In genomic region chr4:6987566-6987920, GRCh38 we compare ENCODE assay signal across 8 cellular contexts. TPM values are rescaled to one million over a fixed set of nuclear protein-coding genes. Genes with fewer than 3 reads are reported as not detected.
A peak's percentile ranks its signal among the peaks of the same experiment; 100 is the strongest.
DNase-seq lines count a peak whose midpoint lies in the region; ATAC-seq and TF ChIP-seq lines count a peak whose summit lies in the region.

No MANE protein-coding gene starts in this region.

- no peaks in the 10 kb centered on the region for H3K9me3 Mint-ChIP-seq in nephron progenitor cell

- peak overlapping the region; percentile 6; the same call in 1 of the 2 replicates for H2AFZ ChIP-seq in OCI-LY7 (ENCODE audit: low read length)

- peaks cover 12% of the 10 kb centered on the region; the same call in 1 of the 2 replicates for H3K79me2 ChIP-seq in OCI-LY7 (ENCODE audit: insufficient read depth, low read depth, low read length)

- H3K27ac Mint-ChIP-seq in nephron progenitor cell = peak overlapping the region; percentile 94

- BruUV-seq in OCI-LY7 (replicated peaks; lab: Mats Ljungman, UMichigan) = TSS peak; percentile 39

- ATAC-seq in GM19467 (IDR thresholded peaks at IDR 0.05; ENCODE audit: unreplicated experiment) = peak; percentile 14

- CTCF ChIA-PET in OCI-LY7 (lab: Charles Lee; ENCODE audit: unreplicated experiment) = no interaction called here

- no peaks in the 10 kb centered on the region for H3K27me3 ChIP-seq in endocrine pancreas (ENCODE audit: control insufficient read depth, insufficient read depth, low read length)

- peak overlapping the region; percentile 97 for H3K4me3 Mint-ChIP-seq in nephron progenitor cell

- H3K4me3 ChIP-seq in OCI-LY7 (ENCODE audit: low read depth, low read length, poor library complexity, severe bottlenecking) = peak overlapping the region; percentile 78
- H3K4me3 ChIP-seq in endocrine pancreas (ENCODE audit: control insufficient read depth, insufficient read depth, low read length) = peak overlapping the region; percentile 60

- H3K27me3 Mint-ChIP-seq in nephron progenitor cell (ENCODE audit: low read depth, poor library complexity) = no peaks in the 10 kb centered on the region

- H4K20me1 ChIP-seq in OCI-LY7 (ENCODE audit: insufficient read depth, low read length) = no peaks in the 10 kb centered on the region

- no peaks in the 10 kb centered on the region for H3K36me3 Mint-ChIP-seq in nephron progenitor cell (ENCODE audit: low read depth)

- no peaks in the 10 kb centered on the region for H3K9me3 ChIP-seq in OCI-LY7 (ENCODE audit: low read length)
- no peaks in the 10 kb centered on the region for H3K9me3 ChIP-seq in endocrine pancreas (ENCODE audit: control insufficient read depth, low read length)

- H3K9me2 ChIP-seq in OCI-LY7 (ENCODE audit: insufficient read depth, low read length) = no peaks in the 10 kb centered on the region

- H3K4me1 ChIP-seq in OCI-LY7 (ENCODE audit: insufficient read depth, low read length, poor library complexity, severe bottlenecking) (peaks cover 38% of the 10 kb centered on the region), endocrine pancreas (ENCODE audit: control insufficient read depth, insufficient read depth, low read length) (peaks cover 3% of the 10 kb centered on the region)

- POLR2A ChIA-PET in OCI-LY7 (lab: Charles Lee) = interaction anchor here (0.9 to 1.5 kb wide), 4 partner anchors 17 to 80 kb away, joined by 4 to 6 read pairs (median 4); no protein-coding TSS in a partner anchor

- H3K4me2 ChIP-seq in OCI-LY7 (ENCODE audit: low read length) = peak overlapping the region; percentile 96

- DNase-seq in AG20443 (ENCODE audit: low spot score) = peak; percentile 40
- peak; percentile 26 for DNase-seq in OCI-LY7 (ENCODE audit: low spot score)
- DNase-seq in nephron progenitor cell = no peak
- no peak for DNase-seq in NCI-H524 treated with DMSO at 0.1 percent for 48 hours (lab: John Stamatoyannopoulos, UW)
- no peak for DNase-seq in NCI-H226
- DNase-seq in head of caudate nucleus = no peak

- H3K36me3 ChIP-seq in OCI-LY7 (ENCODE audit: insufficient read depth, low read length) = peaks cover 15% of the 10 kb centered on the region; the same call in 1 of the 2 replicates
- H3K36me3 ChIP-seq in endocrine pancreas (ENCODE audit: control insufficient read depth, insufficient read depth, low read length) = no peaks in the 10 kb centered on the region

- peak overlapping the region; percentile 42 for H3K9ac ChIP-seq in endocrine pancreas (ENCODE audit: control insufficient read depth, insufficient read depth, low read length)

- intact Hi-C loops in OCI-LY7 (cut with micrococcal nuclease; ENCODE audit: unreplicated experiment) (loop anchor here (1.0 to 10.0 kb wide), 6 partner anchors 55 to 343 kb away; partner anchors contain the start of genes GRPEL1, KIAA0232, MRFAP1 and TADA2B), head of caudate nucleus (cut with DNase I) (loop anchor here (2.0 to 10.0 kb wide), 4 partner anchors 55 to 273 kb away; partner anchors contain the start of genes BLOC1S4, KIAA0232, TADA2B and TBC1D14)

- peak overlapping the region; percentile 33 for H3K27ac ChIP-seq in OCI-LY7 (ENCODE audit: low read depth, low read length, poor library complexity, severe bottlenecking)

- TF ChIP-seq CTCF in OCI-LY7 (conservative IDR thresholded peaks at IDR 0.05; ENCODE audit: low read length) (no peak), nephron progenitor cell (IDR thresholded peaks at IDR 0.05) (no peak)

- H3K4me1 Mint-ChIP-seq in nephron progenitor cell = peaks cover 63% of the 10 kb centered on the region

RNA-seq across cellular contexts. Expression of gene TADA2B, which starts 55.6 kb away (rescaled TPM):
- total RNA-seq in OCI-LY7 (2014; rRNA removed; shearing (Covaris generic)) = 9.9 and 12.8 TPM in 2 replicates
- total RNA-seq in OCI-LY7 (2022) = 20.2 and 20.3 TPM in 2 replicates

Comparison
In these comparisons a context has a peak if more than half of its experiments do, and no peak if none do; other contexts are left out.
1. DNase-seq: peak in AG20443 (single experiment) and OCI-LY7 (single experiment); none in nephron progenitor cell (single experiment), NCI-H524 treated with DMSO at 0.1 percent for 48 hours (single experiment), NCI-H226 (single experiment) and head of caudate nucleus (0 of 42).